In genomic region chr1:4517559-4517958, GRCh38 we compare ENCODE assay signal across 26 cellular contexts.
"Had no signal": no experiment of that assay in that cellular context is flagged by ENCODE, and none has a peak within 500 bp of the region (broad histone marks: within the 10 kb centered on the region; RNA-seq: fewer than 3 reads in every experiment).

No MANE protein-coding gene starts in this region.

- H3K4me3 ChIP-seq: dorsolateral prefrontal cortex, gastroesophageal sphincter, heart left ventricle, hepatocyte, lower lobe of right lung, prostate gland, sigmoid colon, stomach, thyroid gland, vagina had no signal

- H3K9me3 Mint-ChIP-seq: endodermal cell; nephron progenitor cell; stimulated activated effector memory CD8-positive, alpha-beta T cell treated with anti-CD3 and anti-CD28 coated beads, Interleukin-12 subunit alpha, Interleukin-12 subunit beta, amount 100 ng/mL, for 72 hours had no signal

- H3K4me1 Mint-ChIP-seq: endodermal cell; naive thymus-derived CD8-positive, alpha-beta T cell; stimulated activated effector memory CD8-positive, alpha-beta T cell treated with anti-CD3 and anti-CD28 coated beads, Interleukin-12 subunit alpha, Interleukin-12 subunit beta, amount 100 ng/mL, for 72 hours had no signal

- H3K27ac Mint-ChIP-seq: endodermal cell; naive thymus-derived CD8-positive, alpha-beta T cell; nephron progenitor cell; stimulated activated effector memory CD8-positive, alpha-beta T cell treated with anti-CD3 and anti-CD28 coated beads, Interleukin-12 subunit alpha, Interleukin-12 subunit beta, amount 100 ng/mL, for 72 hours had no signal

- H3K4me3 Mint-ChIP-seq: endodermal cell; naive thymus-derived CD8-positive, alpha-beta T cell; nephron progenitor cell; stimulated activated effector memory CD8-positive, alpha-beta T cell treated with anti-CD3 and anti-CD28 coated beads, Interleukin-12 subunit alpha, Interleukin-12 subunit beta, amount 100 ng/mL, for 72 hours had no signal

- H3K79me2 ChIP-seq: hepatocyte had no signal

- H3K36me3 Mint-ChIP-seq: naive thymus-derived CD8-positive, alpha-beta T cell; stimulated activated effector memory CD8-positive, alpha-beta T cell treated with anti-CD3 and anti-CD28 coated beads, Interleukin-12 subunit alpha, Interleukin-12 subunit beta, amount 100 ng/mL, for 72 hours had no signal

- H3K36me3 ChIP-seq: gastroesophageal sphincter, heart left ventricle, lower lobe of right lung, neutrophil, prostate gland, sigmoid colon, stomach, thyroid gland, vagina had no signal

- H3K27me3 ChIP-seq: heart left ventricle, hepatocyte, neutrophil, sigmoid colon, thyroid gland, vagina had no signal

- H3K4me1 ChIP-seq: lower lobe of right lung, prostate gland, sigmoid colon, stomach, thyroid gland had no signal

- H3K9me3 ChIP-seq: gastroesophageal sphincter, heart left ventricle, lower lobe of right lung, neutrophil, prostate gland, sigmoid colon, stomach, thyroid gland, vagina had no signal

- H3K27ac ChIP-seq: dorsolateral prefrontal cortex, epithelial cell of prostate, gastroesophageal sphincter, heart left ventricle, hepatocyte, lower lobe of right lung, neutrophil, prostate gland, sigmoid colon, stomach, thyroid gland, vagina had no signal

- DNase-seq: dorsolateral prefrontal cortex; effector CD8-positive, alpha-beta T cell; endodermal cell; foreskin fibroblast; heart left ventricle; left cardiac atrium; left ventricle myocardium superior; lower lobe of right lung; naive thymus-derived CD8-positive, alpha-beta T cell; nephron progenitor cell; right cardiac atrium; sigmoid colon; stimulated activated CD4-positive, alpha-beta T cell treated with anti-CD3 and anti-CD28 coated beads, Interleukin-2, amount 100 ng/mL, for 24 hours; stimulated activated CD4-positive, alpha-beta T cell treated with anti-CD3 and anti-CD28 coated beads, Interleukin-4, amount 100 ng/mL, for 24 hours; stimulated activated naive CD4-positive, alpha-beta T cell treated with Interleukin-2 at 50 U/mL for 16 hours; stomach; thyroid gland; trophoblast cell had no signal

- H2AFZ ChIP-seq: hepatocyte had no signal

- ATAC-seq: esophagus mucosa; gastroesophageal sphincter; heart left ventricle; left cardiac atrium; left ventricle myocardium superior; lower lobe of right lung; naive thymus-derived CD8-positive, alpha-beta T cell; right cardiac atrium; stimulated activated effector memory CD8-positive, alpha-beta T cell treated with anti-CD3 and anti-CD28 coated beads, Interleukin-12 subunit alpha, Interleukin-12 subunit beta, amount 100 ng/mL, for 72 hours had no signal
